In the genomic region with DNA sequence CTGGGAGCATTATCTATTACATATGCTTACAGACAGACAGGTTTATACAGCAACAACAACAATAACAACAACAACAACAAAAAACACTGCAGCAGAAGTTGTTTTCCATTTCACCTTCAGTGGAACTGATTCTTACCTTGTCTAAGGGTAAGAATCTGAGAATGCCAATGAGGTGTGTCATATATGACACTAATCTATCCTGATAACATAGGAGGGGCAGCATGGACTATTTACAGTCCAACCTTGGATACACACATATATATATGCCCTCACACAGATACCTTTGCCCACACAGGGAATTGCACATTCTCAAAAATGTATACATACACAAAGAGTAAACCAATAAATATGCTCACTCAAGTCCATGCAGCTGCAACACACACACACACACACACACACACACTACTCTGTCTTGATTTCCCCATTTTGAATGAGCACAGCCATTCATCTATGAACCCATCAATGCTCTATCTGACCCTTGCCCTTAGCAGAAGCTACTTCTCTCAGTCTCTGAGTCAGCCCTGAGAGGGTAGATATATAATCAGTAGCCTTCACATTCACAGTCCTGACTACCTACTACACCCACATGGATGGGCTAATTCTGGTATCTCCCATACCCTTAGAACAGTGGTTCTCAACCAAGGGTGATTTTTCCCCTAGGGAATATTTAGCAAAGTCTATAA, we compare ENCODE assay signal across 1 cellular context.
A peak's percentile ranks its signal among the peaks of the same experiment; 100 is the strongest.
TF ChIP-seq lines count a peak whose summit lies in the region.

No MANE protein-coding gene starts in this region.

TF ChIP-seq in K562, 482 proteins besides CTCF, POLR2A, EP300 and RAD21 (continued from another document and continues in another):
- TF ChIP-seq, protein P1, sequence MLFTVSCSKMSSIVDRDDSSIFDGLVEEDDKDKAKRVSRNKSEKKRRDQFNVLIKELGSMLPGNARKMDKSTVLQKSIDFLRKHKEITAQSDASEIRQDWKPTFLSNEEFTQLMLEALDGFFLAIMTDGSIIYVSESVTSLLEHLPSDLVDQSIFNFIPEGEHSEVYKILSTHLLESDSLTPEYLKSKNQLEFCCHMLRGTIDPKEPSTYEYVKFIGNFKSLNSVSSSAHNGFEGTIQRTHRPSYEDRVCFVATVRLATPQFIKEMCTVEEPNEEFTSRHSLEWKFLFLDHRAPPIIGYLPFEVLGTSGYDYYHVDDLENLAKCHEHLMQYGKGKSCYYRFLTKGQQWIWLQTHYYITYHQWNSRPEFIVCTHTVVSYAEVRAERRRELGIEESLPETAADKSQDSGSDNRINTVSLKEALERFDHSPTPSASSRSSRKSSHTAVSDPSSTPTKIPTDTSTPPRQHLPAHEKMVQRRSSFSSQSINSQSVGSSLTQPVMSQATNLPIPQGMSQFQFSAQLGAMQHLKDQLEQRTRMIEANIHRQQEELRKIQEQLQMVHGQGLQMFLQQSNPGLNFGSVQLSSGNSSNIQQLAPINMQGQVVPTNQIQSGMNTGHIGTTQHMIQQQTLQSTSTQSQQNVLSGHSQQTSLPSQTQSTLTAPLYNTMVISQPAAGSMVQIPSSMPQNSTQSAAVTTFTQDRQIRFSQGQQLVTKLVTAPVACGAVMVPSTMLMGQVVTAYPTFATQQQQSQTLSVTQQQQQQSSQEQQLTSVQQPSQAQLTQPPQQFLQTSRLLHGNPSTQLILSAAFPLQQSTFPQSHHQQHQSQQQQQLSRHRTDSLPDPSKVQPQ (CRISPR knock-in tag; IDR thresholded peaks at IDR 0.05; ENCODE audit: borderline replicate concordance): no peak
- TF ChIP-seq KLF16 (IDR thresholded peaks at IDR 0.05) (peak; percentile 74; the same call in 1 of the 2 replicates), MED1 (CRISPR knock-in tag; IDR thresholded peaks at IDR 0.05; ENCODE audit: borderline replicate concordance) (no peak), STAT5A (IDR thresholded peaks at IDR 0.05; ENCODE audit: borderline replicate concordance, low read length) (peak; percentile 66), PTBP1 (IDR thresholded peaks at IDR 0.05; ENCODE audit: low read depth, low read length) (no peak), PHF8 (IDR thresholded peaks at IDR 0.05; ENCODE audit: borderline replicate concordance, low read length) (no peak), SMAD2 (IDR thresholded peaks at IDR 0.05; ENCODE audit: low read depth, low read length) (no peak), SRSF7 (optimal IDR thresholded peaks at IDR 0.05; ENCODE audit: low read depth, low read length) (no peak), NFIC (IDR thresholded peaks at IDR 0.05) (peak; percentile 70), TRIM24 (IDR thresholded peaks at IDR 0.05) (peak; percentile 79 to 80), SOX6 (IDR thresholded peaks at IDR 0.05) (no peak), JUN (IDR thresholded peaks at IDR 0.05; ENCODE audit: borderline replicate concordance, low read depth, low read length) (peak; percentile 41; the same call in 1 of the 2 replicates), JUN (CRISPR knock-in tag; IDR thresholded peaks at IDR 0.05; ENCODE audit: borderline replicate concordance) (no peak), ZNF143 (CRISPR knock-in tag; IDR thresholded peaks at IDR 0.05) (no peak), E2F3 (CRISPR knock-in tag; IDR thresholded peaks at IDR 0.05) (no peak), KAT2B (IDR thresholded peaks at IDR 0.05; ENCODE audit: low read depth, low read length) (no peak), CHCHD3 (CRISPR knock-in tag; IDR thresholded peaks at IDR 0.05) (no peak), ZNF274 (IDR thresholded peaks at IDR 0.05; ENCODE audit: borderline replicate concordance, low read depth, low read length) (no peak), ZNF717 (CRISPR knock-in tag; IDR thresholded peaks at IDR 0.05) (no peak), ZNF263 (CRISPR knock-in tag; IDR thresholded peaks at IDR 0.05; ENCODE audit: borderline replicate concordance) (no peak), NELFE (IDR thresholded peaks at IDR 0.05; ENCODE audit: insufficient read depth, insufficient read length) (no peak), GABPA (tag; conservative IDR thresholded peaks at IDR 0.05; ENCODE audit: low read depth) (no peak), ZNF224 (CRISPR knock-in tag; IDR thresholded peaks at IDR 0.05) (no peak), MBD2 (IDR thresholded peaks at IDR 0.05; ENCODE audit: borderline replicate concordance, low read depth) (peak; percentile 64; the same call in 1 of the 2 replicates), CBFA2T3 (IDR thresholded peaks at IDR 0.05) (peak; percentile 95), NCOA2 (IDR thresholded peaks at IDR 0.05; ENCODE audit: partially characterized antibody in 2 of 2) (no peak), ARID2 (IDR thresholded peaks at IDR 0.05) (no peak), NRF1 (conservative IDR thresholded peaks at IDR 0.05 in 1 of 2, IDR thresholded peaks at IDR 0.05 in 1 of 2) (no peak), LEF1 (IDR thresholded peaks at IDR 0.05) (no peak), TEAD1 (CRISPR knock-in tag; IDR thresholded peaks at IDR 0.05) (no peak), NFE2 (IDR thresholded peaks at IDR 0.05; ENCODE audit: low read depth) (0 out of 2 replicates have a peak, but pooled peaks have one; percentile 21), DPF2 (IDR thresholded peaks at IDR 0.05) (peak; percentile 87), MTA2 (IDR thresholded peaks at IDR 0.05; ENCODE audit: low read depth) (peak; percentile 71), PML (IDR thresholded peaks at IDR 0.05; ENCODE audit: low read length) (peak; percentile 50; the same call in 1 of the 2 replicates), NR2C1 (IDR thresholded peaks at IDR 0.05) (peak; percentile 83), NR2C1 (tag; IDR thresholded peaks at IDR 0.05) (peak; percentile 85), FOXJ2 (tag; IDR thresholded peaks at IDR 0.05) (no peak), HOXB6 (CRISPR knock-in tag; IDR thresholded peaks at IDR 0.05; ENCODE audit: borderline replicate concordance) (no peak), CXXC5 (CRISPR knock-in tag; IDR thresholded peaks at IDR 0.05) (0 out of 2 replicates have a peak, but pooled peaks have one; percentile 35), MYNN (IDR thresholded peaks at IDR 0.05) (peak; percentile 65; the same call in 1 of the 2 replicates), MYNN (CRISPR knock-in tag; IDR thresholded peaks at IDR 0.05) (no peak), HDAC1 (IDR thresholded peaks at IDR 0.05) (peak in 1 of 2 experiments; percentile 75; a peak in 1 of 4 replicates), ETV5 (CRISPR knock-in tag; IDR thresholded peaks at IDR 0.05; ENCODE audit: low read depth) (no peak), ZNF408 (CRISPR knock-in tag; IDR thresholded peaks at IDR 0.05; ENCODE audit: low read depth) (no peak), KDM1A (IDR thresholded peaks at IDR 0.05) (peak; percentile 81 to 87)
- TF ChIP-seq, protein P2, sequence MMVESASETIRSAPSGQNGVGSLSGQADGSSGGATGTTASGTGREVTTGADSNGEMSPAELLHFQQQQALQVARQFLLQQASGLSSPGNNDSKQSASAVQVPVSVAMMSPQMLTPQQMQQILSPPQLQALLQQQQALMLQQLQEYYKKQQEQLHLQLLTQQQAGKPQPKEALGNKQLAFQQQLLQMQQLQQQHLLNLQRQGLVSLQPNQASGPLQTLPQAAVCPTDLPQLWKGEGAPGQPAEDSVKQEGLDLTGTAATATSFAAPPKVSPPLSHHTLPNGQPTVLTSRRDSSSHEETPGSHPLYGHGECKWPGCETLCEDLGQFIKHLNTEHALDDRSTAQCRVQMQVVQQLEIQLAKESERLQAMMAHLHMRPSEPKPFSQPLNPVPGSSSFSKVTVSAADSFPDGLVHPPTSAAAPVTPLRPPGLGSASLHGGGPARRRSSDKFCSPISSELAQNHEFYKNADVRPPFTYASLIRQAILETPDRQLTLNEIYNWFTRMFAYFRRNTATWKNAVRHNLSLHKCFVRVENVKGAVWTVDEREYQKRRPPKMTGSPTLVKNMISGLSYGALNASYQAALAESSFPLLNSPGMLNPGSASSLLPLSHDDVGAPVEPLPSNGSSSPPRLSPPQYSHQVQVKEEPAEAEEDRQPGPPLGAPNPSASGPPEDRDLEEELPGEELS (CRISPR knock-in tag; IDR thresholded peaks at IDR 0.05; ENCODE audit: borderline replicate concordance): no peak
- TF ChIP-seq, protein P3, sequence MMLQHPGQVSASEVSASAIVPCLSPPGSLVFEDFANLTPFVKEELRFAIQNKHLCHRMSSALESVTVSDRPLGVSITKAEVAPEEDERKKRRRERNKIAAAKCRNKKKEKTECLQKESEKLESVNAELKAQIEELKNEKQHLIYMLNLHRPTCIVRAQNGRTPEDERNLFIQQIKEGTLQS (IDR thresholded peaks at IDR 0.05): peak; percentile 67
- TF ChIP-seq, protein P3 (CRISPR knock-in tag; conservative IDR thresholded peaks at IDR 0.05): no peak
- TF ChIP-seq, protein P4, sequence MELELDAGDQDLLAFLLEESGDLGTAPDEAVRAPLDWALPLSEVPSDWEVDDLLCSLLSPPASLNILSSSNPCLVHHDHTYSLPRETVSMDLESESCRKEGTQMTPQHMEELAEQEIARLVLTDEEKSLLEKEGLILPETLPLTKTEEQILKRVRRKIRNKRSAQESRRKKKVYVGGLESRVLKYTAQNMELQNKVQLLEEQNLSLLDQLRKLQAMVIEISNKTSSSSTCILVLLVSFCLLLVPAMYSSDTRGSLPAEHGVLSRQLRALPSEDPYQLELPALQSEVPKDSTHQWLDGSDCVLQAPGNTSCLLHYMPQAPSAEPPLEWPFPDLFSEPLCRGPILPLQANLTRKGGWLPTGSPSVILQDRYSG (tag; conservative IDR thresholded peaks at IDR 0.05; ENCODE audit: low read depth): 0 out of 2 replicates have a peak, but pooled peaks have one; percentile 14
- TF ChIP-seq, protein P5, sequence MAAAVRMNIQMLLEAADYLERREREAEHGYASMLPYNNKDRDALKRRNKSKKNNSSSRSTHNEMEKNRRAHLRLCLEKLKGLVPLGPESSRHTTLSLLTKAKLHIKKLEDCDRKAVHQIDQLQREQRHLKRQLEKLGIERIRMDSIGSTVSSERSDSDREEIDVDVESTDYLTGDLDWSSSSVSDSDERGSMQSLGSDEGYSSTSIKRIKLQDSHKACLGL (CRISPR knock-in tag; IDR thresholded peaks at IDR 0.05; ENCODE audit: borderline replicate concordance, poor library complexity, severe bottlenecking): no peak
- TF ChIP-seq, protein P6, sequence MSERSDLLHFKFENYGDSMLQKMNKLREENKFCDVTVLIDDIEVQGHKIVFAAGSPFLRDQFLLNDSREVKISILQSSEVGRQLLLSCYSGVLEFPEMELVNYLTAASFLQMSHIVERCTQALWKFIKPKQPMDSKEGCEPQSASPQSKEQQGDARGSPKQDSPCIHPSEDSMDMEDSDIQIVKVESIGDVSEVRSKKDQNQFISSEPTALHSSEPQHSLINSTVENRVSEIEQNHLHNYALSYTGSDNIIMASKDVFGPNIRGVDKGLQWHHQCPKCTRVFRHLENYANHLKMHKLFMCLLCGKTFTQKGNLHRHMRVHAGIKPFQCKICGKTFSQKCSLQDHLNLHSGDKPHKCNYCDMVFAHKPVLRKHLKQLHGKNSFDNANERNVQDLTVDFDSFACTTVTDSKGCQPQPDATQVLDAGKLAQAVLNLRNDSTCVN (CRISPR knock-in tag; IDR thresholded peaks at IDR 0.05): no peak
- TF ChIP-seq, protein P7, sequence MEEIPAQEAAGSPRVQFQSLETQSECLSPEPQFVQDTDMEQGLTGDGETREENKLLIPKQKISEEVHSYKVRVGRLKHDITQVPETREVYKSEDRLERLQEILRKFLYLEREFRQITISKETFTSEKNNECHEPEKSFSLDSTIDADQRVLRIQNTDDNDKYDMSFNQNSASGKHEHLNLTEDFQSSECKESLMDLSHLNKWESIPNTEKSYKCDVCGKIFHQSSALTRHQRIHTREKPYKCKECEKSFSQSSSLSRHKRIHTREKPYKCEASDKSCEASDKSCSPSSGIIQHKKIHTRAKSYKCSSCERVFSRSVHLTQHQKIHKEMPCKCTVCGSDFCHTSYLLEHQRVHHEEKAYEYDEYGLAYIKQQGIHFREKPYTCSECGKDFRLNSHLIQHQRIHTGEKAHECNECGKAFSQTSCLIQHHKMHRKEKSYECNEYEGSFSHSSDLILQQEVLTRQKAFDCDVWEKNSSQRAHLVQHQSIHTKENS (CRISPR knock-in tag; IDR thresholded peaks at IDR 0.05): no peak
- TF ChIP-seq, protein P8, sequence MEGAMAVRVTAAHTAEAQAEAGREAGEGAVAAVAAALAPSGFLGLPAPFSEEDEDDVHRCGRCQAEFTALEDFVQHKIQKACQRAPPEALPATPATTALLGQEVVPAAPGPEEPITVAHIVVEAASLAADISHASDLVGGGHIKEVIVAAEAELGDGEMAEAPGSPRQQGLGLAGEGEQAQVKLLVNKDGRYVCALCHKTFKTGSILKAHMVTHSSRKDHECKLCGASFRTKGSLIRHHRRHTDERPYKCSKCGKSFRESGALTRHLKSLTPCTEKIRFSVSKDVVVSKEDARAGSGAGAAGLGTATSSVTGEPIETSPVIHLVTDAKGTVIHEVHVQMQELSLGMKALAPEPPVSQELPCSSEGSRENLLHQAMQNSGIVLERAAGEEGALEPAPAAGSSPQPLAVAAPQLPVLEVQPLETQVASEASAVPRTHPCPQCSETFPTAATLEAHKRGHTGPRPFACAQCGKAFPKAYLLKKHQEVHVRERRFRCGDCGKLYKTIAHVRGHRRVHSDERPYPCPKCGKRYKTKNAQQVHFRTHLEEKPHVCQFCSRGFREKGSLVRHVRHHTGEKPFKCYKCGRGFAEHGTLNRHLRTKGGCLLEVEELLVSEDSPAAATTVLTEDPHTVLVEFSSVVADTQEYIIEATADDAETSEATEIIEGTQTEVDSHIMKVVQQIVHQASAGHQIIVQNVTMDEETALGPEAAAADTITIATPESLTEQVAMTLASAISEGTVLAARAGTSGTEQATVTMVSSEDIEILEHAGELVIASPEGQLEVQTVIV (CRISPR knock-in tag; IDR thresholded peaks at IDR 0.05; ENCODE audit: borderline replicate concordance): no peak
- TF ChIP-seq, protein P9, sequence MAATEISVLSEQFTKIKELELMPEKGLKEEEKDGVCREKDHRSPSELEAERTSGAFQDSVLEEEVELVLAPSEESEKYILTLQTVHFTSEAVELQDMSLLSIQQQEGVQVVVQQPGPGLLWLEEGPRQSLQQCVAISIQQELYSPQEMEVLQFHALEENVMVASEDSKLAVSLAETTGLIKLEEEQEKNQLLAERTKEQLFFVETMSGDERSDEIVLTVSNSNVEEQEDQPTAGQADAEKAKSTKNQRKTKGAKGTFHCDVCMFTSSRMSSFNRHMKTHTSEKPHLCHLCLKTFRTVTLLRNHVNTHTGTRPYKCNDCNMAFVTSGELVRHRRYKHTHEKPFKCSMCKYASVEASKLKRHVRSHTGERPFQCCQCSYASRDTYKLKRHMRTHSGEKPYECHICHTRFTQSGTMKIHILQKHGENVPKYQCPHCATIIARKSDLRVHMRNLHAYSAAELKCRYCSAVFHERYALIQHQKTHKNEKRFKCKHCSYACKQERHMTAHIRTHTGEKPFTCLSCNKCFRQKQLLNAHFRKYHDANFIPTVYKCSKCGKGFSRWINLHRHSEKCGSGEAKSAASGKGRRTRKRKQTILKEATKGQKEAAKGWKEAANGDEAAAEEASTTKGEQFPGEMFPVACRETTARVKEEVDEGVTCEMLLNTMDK (IDR thresholded peaks at IDR 0.05; ENCODE audit: borderline replicate concordance, insufficient read depth, low read depth, low read length, poor library complexity, severe bottlenecking): no peak
- TF ChIP-seq, protein P10, sequence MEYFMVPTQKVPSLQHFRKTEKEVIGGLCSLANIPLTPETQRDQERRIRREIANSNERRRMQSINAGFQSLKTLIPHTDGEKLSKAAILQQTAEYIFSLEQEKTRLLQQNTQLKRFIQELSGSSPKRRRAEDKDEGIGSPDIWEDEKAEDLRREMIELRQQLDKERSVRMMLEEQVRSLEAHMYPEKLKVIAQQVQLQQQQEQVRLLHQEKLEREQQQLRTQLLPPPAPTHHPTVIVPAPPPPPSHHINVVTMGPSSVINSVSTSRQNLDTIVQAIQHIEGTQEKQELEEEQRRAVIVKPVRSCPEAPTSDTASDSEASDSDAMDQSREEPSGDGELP (CRISPR knock-in tag; IDR thresholded peaks at IDR 0.05; ENCODE audit: borderline replicate concordance): no peak
